Comparison of ENCODE assay signal across 20 cellular contexts in genomic region chr4:6815029-6815836, GRCh38. TPM values are rescaled to one million over a fixed set of nuclear protein-coding genes. Genes with fewer than 3 reads are reported as not detected.
DNase-seq lines count a peak whose midpoint lies in the region; ATAC-seq, FAIRE-seq and TF ChIP-seq lines count a peak whose summit lies in the region.
"Had no signal": no experiment of that assay in that cellular context is flagged by ENCODE, and none has a peak within 500 bp of the region (broad histone marks: within the 10 kb centered on the region; RNA-seq: fewer than 3 reads in every experiment).

No MANE protein-coding gene starts in this region.

- DNase-seq in NCI-H2196 (lab: John Stamatoyannopoulos, UW; ENCODE audit: unreplicated experiment) (peak; percentile 51), NCI-H2196 treated with DMSO at 0.1 percent for 48 hours (lab: John Stamatoyannopoulos, UW; ENCODE audit: unreplicated experiment) (no peak), GM12892 (ENCODE audit: insufficient read length) (no peak), pancreas (peak in 2 of 6 donors; percentile 16 to 26), T-helper 1 cell (no peak)
- DNase-seq: 8988T, DMS153, EL, H9, Karpas-422, NCI-H1436, NCI-H226, NCI-H526, PC-9 had no signal

- no peaks in the 10 kb centered on the region for H3K9me3 ChIP-seq in endocrine pancreas (ENCODE audit: control insufficient read depth, low read length)
- H3K9me3 ChIP-seq in pancreas: no peaks in the 10 kb centered on the region

- FAIRE-seq in GM12892 (lab: Jason Lieb, UNC) (peak; percentile 48), pancreas (lab: Jason Lieb, UNC) (no peak)
- FAIRE-seq: GM18507 had no signal

- H3K4me1 ChIP-seq in endocrine pancreas (ENCODE audit: control insufficient read depth, insufficient read depth, low read length): peaks cover 12% of the 10 kb centered on the region
- peaks cover 7 to 40% (median 30%) of the 10 kb centered on the region in 3 donors for H3K4me1 ChIP-seq in pancreas

- H3K4me3 ChIP-seq in endocrine pancreas (ENCODE audit: control insufficient read depth, insufficient read depth, low read length): peak overlapping the region; percentile 79
- H3K4me3 ChIP-seq in pancreas: peak overlapping the region in 1 of 4 donors; percentile 8
- H3K4me3 ChIP-seq: BLaER1 treated with 17β-estradiol and CSF1 and Interleukin-3, amounts not matched to agents 10 nM and 100 nM; PC-9 had no signal

- H3K36me3 ChIP-seq in endocrine pancreas (ENCODE audit: control insufficient read depth, insufficient read depth, low read length): no peaks in the 10 kb centered on the region
- H3K36me3 ChIP-seq in pancreas: no peaks in the 10 kb centered on the region

- peak; percentile 79 to 87 (median 81) for ATAC-seq in pancreas
- ATAC-seq in GM18505 (IDR thresholded peaks at IDR 0.05; ENCODE audit: unreplicated experiment): no peak
- no peak for ATAC-seq in GM18502 (IDR thresholded peaks at IDR 0.05; ENCODE audit: poor library complexity, unreplicated experiment)
- ATAC-seq: Right ventricle myocardium inferior had no signal

- intact Hi-C loops in pancreas (cut with DNase I): no loop called here

- WGBS in pancreas, 2 donors: 19 to 20% methylated on average over 9 of the region's 9 CpGs

- no peak for TF ChIP-seq CTCF in pancreas (IDR thresholded peaks at IDR 0.05)

- no peaks in the 10 kb centered on the region for H3K27me3 ChIP-seq in endocrine pancreas (ENCODE audit: control insufficient read depth, insufficient read depth, low read length)
- H3K27me3 ChIP-seq in pancreas: no peaks in the 10 kb centered on the region
- H3K27me3 ChIP-seq: BLaER1 treated with 17β-estradiol and CSF1 and Interleukin-3, amounts not matched to agents 10 nM and 100 nM had no signal

- TF ChIP-seq POLR2A in GM12892 (IDR thresholded peaks at IDR 0.05; ENCODE audit: low read depth, low read length) (no peak), GM18505 (IDR thresholded peaks at IDR 0.05; ENCODE audit: borderline replicate concordance, extremely low read depth, insufficient read depth, insufficient read length) (no peak)

- peak overlapping the region in 2 of 4 donors; percentile 36 to 55 for H3K27ac ChIP-seq in pancreas
- H3K27ac ChIP-seq: BLaER1 treated with 17β-estradiol and CSF1 and Interleukin-3, amounts not matched to agents 10 nM and 100 nM; PC-9 had no signal

- H3K9ac ChIP-seq in endocrine pancreas (ENCODE audit: control insufficient read depth, insufficient read depth, low read length): no peak overlapping the region
- H3K9ac ChIP-seq: BLaER1 treated with 17β-estradiol and CSF1 and Interleukin-3, amounts not matched to agents 10 nM and 100 nM had no signal

RNA-seq across cellular contexts. Expression of gene KIAA0232, which starts 32.7 kb away (rescaled TPM):
- polyA plus RNA-seq in GM12892 (2012; ENCODE audit: missing spikeins): 8.2 TPM
- total RNA-seq in pancreas: 10 to 100 TPM in 2 of 6 donors, 1 to 10 TPM in 4; 7.0 to 12.4 (median 8.9) TPM
- 1 to 10 TPM; 4.0 to 8.9 TPM for polyA plus RNA-seq in pancreas

Comparison
In these comparisons a context has a peak if more than half of its experiments do, and no peak if none do; other contexts are left out.
1. ATAC-seq: peak in pancreas (4 of 4); none in GM18505 (single experiment) and GM18502 (single experiment).